24 cellular contexts compared by ENCODE assay signal in the genomic region with DNA sequence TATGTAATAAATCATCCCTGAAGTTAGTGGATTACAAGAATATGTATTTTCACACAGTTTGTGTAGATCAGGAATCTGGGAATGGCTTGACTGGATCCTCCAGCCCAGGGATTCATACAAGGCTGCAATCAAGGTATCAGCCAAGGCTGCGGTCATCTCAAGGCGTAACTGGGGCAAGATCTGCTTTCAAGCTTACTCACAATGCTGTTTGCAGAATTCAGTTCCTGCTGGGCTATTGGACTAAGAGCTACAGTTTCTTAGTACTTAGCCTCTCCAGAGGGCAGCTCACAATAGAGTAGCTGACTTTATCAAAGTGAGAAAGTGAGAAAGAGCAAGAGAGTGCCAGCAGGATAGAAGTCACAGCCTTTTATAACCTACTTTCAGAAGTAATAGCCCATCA.
"Had no signal": no experiment of that assay in that cellular context is flagged by ENCODE, and none has a peak within 500 bp of the region (broad histone marks: within the 10 kb centered on the region; RNA-seq: fewer than 3 reads in every experiment).

No MANE protein-coding gene starts in this region.

- H3K27me3 ChIP-seq: adrenal gland, body of pancreas, colonic mucosa, heart left ventricle had no signal

- ATAC-seq: activated CD8-positive, alpha-beta T cell treated with anti-CD3 and anti-CD28 coated beads for 36 hours; activated naive CD8-positive, alpha-beta T cell treated with anti-CD3 and anti-CD28 coated beads, Interleukin-2, amount 50 U/mL, for 24 hours; body of pancreas; esophagus mucosa; heart left ventricle; WTC11 had no signal

- H3K36me3 ChIP-seq: adrenal gland, colonic mucosa, heart left ventricle had no signal

- H3K4me1 ChIP-seq: adrenal gland, body of pancreas, colonic mucosa, heart left ventricle had no signal

- H3K9me3 ChIP-seq: adrenal gland, body of pancreas, colonic mucosa had no signal

- H3K27ac ChIP-seq: adrenal gland, body of pancreas, colonic mucosa, heart left ventricle had no signal

- H3K4me3 ChIP-seq: adrenal gland, body of pancreas, colonic mucosa, heart left ventricle had no signal

- DNase-seq: activated CD4-positive, alpha-beta T cell treated with anti-CD3 and anti-CD28 coated beads for 48 hours; activated CD4-positive, alpha-beta T cell treated with anti-CD3 and anti-CD28 coated beads, Interleukin-2, amount 50 U/mL, for 1 hour; activated CD4-positive, alpha-beta T cell treated with anti-CD3 and anti-CD28 coated beads, Interleukin-2, amount 50 U/mL, for 48 hours; activated CD8-positive, alpha-beta memory T cell treated with anti-CD3 and anti-CD28 coated beads for 24 hours; activated CD8-positive, alpha-beta T cell treated with anti-CD3 and anti-CD28 coated beads for 36 hours; activated effector memory CD4-positive, alpha-beta T cell treated with anti-CD3 and anti-CD28 coated beads, Interleukin-2, amount 50 U/mL, for 16 hours; activated naive CD4-positive, alpha-beta T cell treated with anti-CD3 and anti-CD28 coated beads for 36 hours; activated naive CD8-positive, alpha-beta T cell treated with anti-CD3 and anti-CD28 coated beads for 36 hours; activated naive CD8-positive, alpha-beta T cell treated with anti-CD3 and anti-CD28 coated beads, Interleukin-2, amount 50 U/mL, for 24 hours; activated T-cell treated with anti-CD3 and anti-CD28 coated beads, Interleukin-2, amount 50 U/mL, for 1 hour; activated T-cell treated with anti-CD3 and anti-CD28 coated beads, Interleukin-2, amount 50 U/mL, for 48 hours; adrenal gland; amygdala; aorta; body of pancreas; caudate nucleus; colonic mucosa; effector CD8-positive, alpha-beta T cell; foreskin fibroblast; glutamatergic neuron; heart left ventricle; T-helper 2 cell had no signal
